Comparison of ENCODE assay signal across 27 cellular contexts in the genomic region with DNA sequence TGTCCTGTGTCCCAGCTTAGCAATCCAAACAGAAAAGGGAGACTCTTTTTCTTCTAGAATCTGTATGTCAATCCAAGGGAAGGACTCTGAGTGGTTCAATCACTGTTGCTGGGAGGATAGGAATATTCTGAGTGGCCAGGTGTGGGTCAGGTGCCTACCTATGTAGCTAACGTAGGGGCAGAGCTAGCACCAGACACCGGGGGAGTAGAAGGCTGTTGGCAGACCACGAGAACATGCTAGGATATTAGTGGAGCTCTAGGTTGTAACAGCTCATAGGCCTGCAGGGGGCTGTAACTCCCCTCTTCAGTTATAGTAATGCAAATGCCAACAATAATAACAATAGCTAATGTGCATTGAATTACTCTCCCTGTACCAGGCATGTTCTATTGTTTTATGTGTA.
"Had no signal": no experiment of that assay in that cellular context is flagged by ENCODE, and none has a peak within 500 bp of the region (broad histone marks: within the 10 kb centered on the region; RNA-seq: fewer than 3 reads in every experiment).

No MANE protein-coding gene starts in this region.

- H3K4me3 ChIP-seq: coronary artery, gastrocnemius medialis, lung, mucosa of descending colon, neural progenitor cell, prostate gland, right atrium auricular region, sigmoid colon, stomach, thoracic aorta, tibial nerve, vagina had no signal

- H3K4me1 Mint-ChIP-seq: stimulated activated effector memory CD8-positive, alpha-beta T cell treated with anti-CD3 and anti-CD28 coated beads, Interleukin-12 subunit alpha, Interleukin-12 subunit beta, amount 100 ng/mL, for 72 hours had no signal

- H3K4me3 Mint-ChIP-seq: mesothelial cell of epicardium; natural killer cell treated with Interleukin-12 subunit alpha and Interleukin-12 subunit beta and Interleukin-15 and Interleukin-18, amount 100 ng/mL, for 72 hours; neural progenitor cell; stimulated activated effector memory CD8-positive, alpha-beta T cell treated with anti-CD3 and anti-CD28 coated beads, Interleukin-12 subunit alpha, Interleukin-12 subunit beta, amount 100 ng/mL, for 72 hours had no signal

- H3K9me3 Mint-ChIP-seq: mesothelial cell of epicardium; natural killer cell treated with Interleukin-12 subunit alpha and Interleukin-12 subunit beta and Interleukin-15 and Interleukin-18, amount 100 ng/mL, for 72 hours; neural progenitor cell; stimulated activated effector memory CD8-positive, alpha-beta T cell treated with anti-CD3 and anti-CD28 coated beads, Interleukin-12 subunit alpha, Interleukin-12 subunit beta, amount 100 ng/mL, for 72 hours had no signal

- FAIRE-seq: keratinocyte had no signal

- H3K4me1 ChIP-seq: gastrocnemius medialis, neural progenitor cell, prostate gland, right atrium auricular region, sigmoid colon had no signal

- H3K9me3 ChIP-seq: gastrocnemius medialis, mucosa of descending colon, prostate gland, right atrium auricular region, sigmoid colon, stomach, thoracic aorta, tibial nerve, vagina had no signal

- H3K36me3 Mint-ChIP-seq: mesothelial cell of epicardium; naive B cell; natural killer cell treated with Interleukin-12 subunit alpha and Interleukin-12 subunit beta and Interleukin-15 and Interleukin-18, amount 100 ng/mL, for 72 hours; neural progenitor cell; stimulated activated effector memory CD8-positive, alpha-beta T cell treated with anti-CD3 and anti-CD28 coated beads, Interleukin-12 subunit alpha, Interleukin-12 subunit beta, amount 100 ng/mL, for 72 hours had no signal

- H2AFZ ChIP-seq: neural progenitor cell had no signal

- ATAC-seq: esophagus mucosa; gastrocnemius medialis; mucosa of descending colon; natural killer cell treated with Interleukin-12 subunit alpha and Interleukin-12 subunit beta and Interleukin-15 and Interleukin-18, amount 100 ng/mL, for 72 hours; stimulated activated effector memory CD8-positive, alpha-beta T cell treated with anti-CD3 and anti-CD28 coated beads, Interleukin-12 subunit alpha, Interleukin-12 subunit beta, amount 100 ng/mL, for 72 hours had no signal

- H3K4me2 ChIP-seq: neural progenitor cell had no signal

- DNase-seq: effector CD4-positive, alpha-beta T cell; foreskin fibroblast; gastrocnemius medialis; head of caudate nucleus; left ventricle myocardium superior; mesenchymal stem cell; mucosa of descending colon; naive B cell; sigmoid colon; stimulated activated CD4-positive, alpha-beta T cell treated with anti-CD3 and anti-CD28 coated beads, Interleukin-2, amount 100 ng/mL, for 24 hours; stimulated activated CD4-positive, alpha-beta T cell treated with anti-CD3 and anti-CD28 coated beads, Interleukin-4, amount 100 ng/mL, for 24 hours; stimulated activated naive CD4-positive, alpha-beta T cell treated with Interleukin-2 at 50 U/mL for 16 hours; stomach had no signal

- H3K27me3 ChIP-seq: gastrocnemius medialis, neural progenitor cell, right atrium auricular region, sigmoid colon, stomach, tibial nerve, vagina had no signal

- H3K27ac Mint-ChIP-seq: mesothelial cell of epicardium; natural killer cell treated with Interleukin-12 subunit alpha and Interleukin-12 subunit beta and Interleukin-15 and Interleukin-18, amount 100 ng/mL, for 72 hours; neural progenitor cell; stimulated activated effector memory CD8-positive, alpha-beta T cell treated with anti-CD3 and anti-CD28 coated beads, Interleukin-12 subunit alpha, Interleukin-12 subunit beta, amount 100 ng/mL, for 72 hours had no signal

- H3K36me3 ChIP-seq: gastrocnemius medialis, neural progenitor cell, prostate gland, right atrium auricular region, sigmoid colon, thoracic aorta, tibial nerve, vagina had no signal

- H3K27ac ChIP-seq: coronary artery, epithelial cell of prostate, gastrocnemius medialis, neural progenitor cell, prostate gland, right atrium auricular region, sigmoid colon, thoracic aorta, vagina had no signal
